ENCODE assay signal across 22 cellular contexts in genomic region chr7:157523371-157523765, GRCh38.
"Had no signal": no experiment of that assay in that cellular context is flagged by ENCODE, and none has a peak within 500 bp of the region (broad histone marks: within the 10 kb centered on the region; RNA-seq: fewer than 3 reads in every experiment).

No MANE protein-coding gene starts in this region.

- DNase-seq: activated CD4-positive, alpha-beta T cell treated with anti-CD3 and anti-CD28 coated beads for 48 hours; activated CD8-positive, alpha-beta T cell treated with anti-CD3 and anti-CD28 coated beads, Interleukin-2, amount 10 ng/mL, durations not matched to agents 7 days and 5 days; activated naive CD4-positive, alpha-beta T cell treated with anti-CD3 and anti-CD28 coated beads, Interleukin-2, amount 10 ng/mL, durations not matched to agents 7 days and 5 days; cortex of kidney; effector CD4-positive, alpha-beta T cell; gastrocnemius medialis; heart left ventricle; mammary epithelial cell; midbrain; nucleus accumbens; small intestine; stimulated activated CD4-positive, alpha-beta T cell treated with anti-CD3 and anti-CD28 coated beads, Interleukin-4, amount 100 ng/mL, for 1 hour; T-helper 1 cell; T-helper 9 cell had no signal

- H3K27me3 ChIP-seq: ascending aorta, testis had no signal

- H3K4me1 Mint-ChIP-seq: activated B cell treated with CpG ODN at 0.5 μM for 24 hours; activated naive CD4-positive, alpha-beta T cell treated with anti-CD3 and anti-CD28 coated beads, Interleukin-2, amount 10 ng/mL, durations not matched to agents 7 days and 5 days; stimulated activated effector memory CD8-positive, alpha-beta T cell treated with anti-CD3 and anti-CD28 coated beads, Interleukin-12 subunit alpha, Interleukin-12 subunit beta, amount 100 ng/mL, for 72 hours had no signal

- ATAC-seq: activated CD8-positive, alpha-beta T cell treated with anti-CD3 and anti-CD28 coated beads, Interleukin-2, amount 10 ng/mL, durations not matched to agents 7 days and 5 days; esophagus mucosa; gastrocnemius medialis; heart left ventricle; left lung had no signal

- H3K4me3 ChIP-seq: ascending aorta, gastrocnemius medialis, heart left ventricle, left lung, testis had no signal

- H3K9me3 Mint-ChIP-seq: activated B cell treated with CpG ODN at 0.5 μM for 24 hours; activated naive CD4-positive, alpha-beta T cell treated with anti-CD3 and anti-CD28 coated beads, Interleukin-2, amount 10 ng/mL, durations not matched to agents 7 days and 5 days; nephron; stimulated activated effector memory CD8-positive, alpha-beta T cell treated with anti-CD3 and anti-CD28 coated beads, Interleukin-12 subunit alpha, Interleukin-12 subunit beta, amount 100 ng/mL, for 72 hours; type B pancreatic cell had no signal

- H3K27ac ChIP-seq: ascending aorta, gastrocnemius medialis, heart left ventricle, left lung, testis had no signal

- H3K4me3 Mint-ChIP-seq: activated B cell treated with CpG ODN at 0.5 μM for 24 hours; activated CD8-positive, alpha-beta T cell treated with anti-CD3 and anti-CD28 coated beads, Interleukin-2, amount 10 ng/mL, durations not matched to agents 7 days and 5 days; activated naive CD4-positive, alpha-beta T cell treated with anti-CD3 and anti-CD28 coated beads, Interleukin-2, amount 10 ng/mL, durations not matched to agents 7 days and 5 days; nephron; stimulated activated effector memory CD8-positive, alpha-beta T cell treated with anti-CD3 and anti-CD28 coated beads, Interleukin-12 subunit alpha, Interleukin-12 subunit beta, amount 100 ng/mL, for 72 hours; type B pancreatic cell had no signal

- H3K9me3 ChIP-seq: ascending aorta, gastrocnemius medialis, heart left ventricle, left lung, testis had no signal

- H3K36me3 ChIP-seq: ascending aorta, gastrocnemius medialis, heart left ventricle, left lung had no signal

- H3K36me3 Mint-ChIP-seq: activated naive CD4-positive, alpha-beta T cell treated with anti-CD3 and anti-CD28 coated beads, Interleukin-2, amount 10 ng/mL, durations not matched to agents 7 days and 5 days; stimulated activated effector memory CD8-positive, alpha-beta T cell treated with anti-CD3 and anti-CD28 coated beads, Interleukin-12 subunit alpha, Interleukin-12 subunit beta, amount 100 ng/mL, for 72 hours; type B pancreatic cell had no signal

- H3K27ac Mint-ChIP-seq: activated B cell treated with CpG ODN at 0.5 μM for 24 hours; activated CD8-positive, alpha-beta T cell treated with anti-CD3 and anti-CD28 coated beads, Interleukin-2, amount 10 ng/mL, durations not matched to agents 7 days and 5 days; activated naive CD4-positive, alpha-beta T cell treated with anti-CD3 and anti-CD28 coated beads, Interleukin-2, amount 10 ng/mL, durations not matched to agents 7 days and 5 days; nephron; stimulated activated effector memory CD8-positive, alpha-beta T cell treated with anti-CD3 and anti-CD28 coated beads, Interleukin-12 subunit alpha, Interleukin-12 subunit beta, amount 100 ng/mL, for 72 hours; type B pancreatic cell had no signal

- H3K4me1 ChIP-seq: ascending aorta, gastrocnemius medialis, heart left ventricle, left lung, testis had no signal
